Comparison of ENCODE assay signal across 8 cellular contexts in the genomic region with DNA sequence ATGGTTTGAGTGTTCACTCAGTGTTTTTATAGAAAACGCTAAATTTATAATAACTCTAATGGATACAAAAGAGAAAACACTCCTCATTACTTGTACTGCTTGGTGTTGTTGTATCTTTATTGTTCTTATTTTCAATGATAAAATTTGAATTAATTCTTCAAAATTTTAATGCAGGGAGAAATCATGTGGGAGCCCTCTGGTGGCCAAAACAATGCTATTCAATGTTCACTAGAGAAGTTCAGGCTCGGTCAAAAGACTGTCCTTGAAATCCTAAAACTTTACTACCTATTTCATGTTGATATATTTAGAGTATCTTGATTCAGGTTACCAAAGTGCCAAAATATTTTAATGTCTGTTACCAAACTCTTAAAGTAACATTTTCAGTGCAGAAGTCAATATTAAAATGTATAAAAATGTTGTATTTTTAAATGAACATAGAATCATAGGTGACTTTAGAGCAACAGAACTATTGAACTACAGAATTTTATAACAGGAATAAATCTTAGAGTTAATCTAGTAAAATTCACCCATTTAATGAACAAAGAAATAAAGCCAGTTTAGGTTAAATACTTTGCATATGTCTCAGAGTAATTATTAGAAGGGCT.
DNase-seq lines count a peak whose midpoint lies in the region; ATAC-seq and TF ChIP-seq lines count a peak whose summit lies in the region.

No MANE protein-coding gene starts in this region.

- peaks cover 7% of the 10 kb centered on the region for H3K4me1 Mint-ChIP-seq in mesothelial cell of epicardium

- TF ChIP-seq CTCF in body of pancreas (IDR thresholded peaks at IDR 0.05) (peak in 6 of 7 experiments; percentile 31 to 65 (median 40)), mesothelial cell of epicardium (IDR thresholded peaks at IDR 0.05; ENCODE audit: unreplicated experiment) (peak; percentile 80)

- TF ChIP-seq POLR2A in body of pancreas (IDR thresholded peaks at IDR 0.05): no peak

- H3K4me3 ChIP-seq in body of pancreas: no peak overlapping the region

- DNase-seq in DMS53 treated with DMSO at 0.1 percent for 48 hours (lab: John Stamatoyannopoulos, UW; ENCODE audit: unreplicated experiment) (peak; percentile 11), body of pancreas (peak in 2 of 4 donors; percentile 5 to 11), mesothelial cell of epicardium (ENCODE audit: low spot score in 2 of 2, unreplicated experiment in 2 of 2) (peak in 1 of 2 experiments; percentile 38), retina (no peak), left ventricle myocardium superior (no peak)
- DNase-seq in activated CD4-positive, alpha-beta T cell treated with anti-CD3 and anti-CD28 coated beads, Interleukin-2, amount 50 U/mL, for 4 hours: no peak

- H3K4me1 ChIP-seq in body of pancreas: no peaks in the 10 kb centered on the region

- no peaks in the 10 kb centered on the region for H3K27me3 Mint-ChIP-seq in mesothelial cell of epicardium (ENCODE audit: low read depth)

- intact Hi-C loops in body of pancreas (cut with DNase I) (no loop called here), left ventricle myocardium superior (cut with micrococcal nuclease) (no loop called here)

- H3K27ac Mint-ChIP-seq in mesothelial cell of epicardium: no peak overlapping the region

- H3K4me3 Mint-ChIP-seq in mesothelial cell of epicardium: no peak overlapping the region

- H3K27ac ChIP-seq in body of pancreas: no peak overlapping the region

- H3K9me3 ChIP-seq in body of pancreas: no peaks in the 10 kb centered on the region

- no peaks in the 10 kb centered on the region for H3K36me3 ChIP-seq in body of pancreas (replicated peaks in 1 of 2; ENCODE audit: insufficient read depth in 1 of 2, low read depth in 2 of 2)

- no peaks in the 10 kb centered on the region for H3K36me3 Mint-ChIP-seq in mesothelial cell of epicardium

- H3K9me3 Mint-ChIP-seq in mesothelial cell of epicardium: no peaks in the 10 kb centered on the region

- WGBS in body of pancreas, 2 donors: 4 to 7% methylated on average over 2 of the region's 2 CpGs

- no peaks in the 10 kb centered on the region for H3K27me3 ChIP-seq in body of pancreas

- ATAC-seq in HG03159 (IDR thresholded peaks at IDR 0.05; ENCODE audit: unreplicated experiment) (peak; percentile 57), body of pancreas (no peak), HG02870 (IDR thresholded peaks at IDR 0.05; ENCODE audit: unreplicated experiment) (no peak), left ventricle myocardium superior (no peak)
